35 cellular contexts compared by ENCODE assay signal in genomic region chr5:175863316-175863715, GRCh38. TPM values are rescaled to one million over a fixed set of nuclear protein-coding genes. Genes with fewer than 3 reads are reported as not detected.
"Had no signal": no experiment of that assay in that cellular context is flagged by ENCODE, and none has a peak within 500 bp of the region (broad histone marks: within the 10 kb centered on the region; RNA-seq: fewer than 3 reads in every experiment).

No MANE protein-coding gene starts in this region.

- H3K4me1 ChIP-seq: adrenal gland, body of pancreas, esophagus muscularis mucosa, foreskin keratinocyte, gastrocnemius medialis, heart left ventricle had no signal

- H3K4me3 ChIP-seq: adrenal gland, body of pancreas, esophagus muscularis mucosa, gastrocnemius medialis, heart left ventricle had no signal

- DNase-seq: activated CD4-positive, alpha-beta memory T cell treated with anti-CD3 and anti-CD28 coated beads for 36 hours; activated CD4-positive, alpha-beta T cell treated with anti-CD3 and anti-CD28 coated beads for 36 hours; activated CD4-positive, alpha-beta T cell treated with anti-CD3 and anti-CD28 coated beads, Interleukin-2, amount 10 ng/mL, durations not matched to agents 24 days and 14 days; activated CD4-positive, CD25-positive, alpha-beta regulatory T cell; activated CD4-positive, CD25-positive, alpha-beta regulatory T cell treated with anti-CD3 and anti-CD28 coated beads, Interleukin-2, amount 50 U/mL, for 72 hours; activated CD8-positive, alpha-beta memory T cell treated with anti-CD3 and anti-CD28 coated beads, Interleukin-2, amount 10 ng/mL, durations not matched to agents 7 days and 5 days; activated CD8-positive, alpha-beta memory T cell treated with anti-CD3 and anti-CD28 coated beads, Interleukin-2, amount 50 U/mL, for 4 hours; activated CD8-positive, alpha-beta T cell treated with anti-CD3 and anti-CD28 coated beads, Interleukin-2, amount 10 ng/mL, durations not matched to agents 7 days and 5 days; activated effector memory CD4-positive, alpha-beta T cell treated with anti-CD3 and anti-CD28 coated beads, Interleukin-2, amount 50 U/mL, for 16 hours; activated naive CD4-positive, alpha-beta T cell treated with anti-CD3 and anti-CD28 coated beads for 36 hours; activated naive CD8-positive, alpha-beta T cell treated with anti-CD3 and anti-CD28 coated beads for 36 hours; activated naive CD8-positive, alpha-beta T cell treated with anti-CD3 and anti-CD28 coated beads, Interleukin-2, amount 50 U/mL, for 24 hours; activated T-cell treated with anti-CD3 and anti-CD28 coated beads, Interleukin-2, amount 50 U/mL, for 1 hour; activated T-cell treated with anti-CD3 and anti-CD28 coated beads, Interleukin-2, amount 50 U/mL, for 48 hours; adrenal gland; amygdala; aorta; body of pancreas; caudate nucleus; cortex of kidney; dermis blood vessel endothelial cell; effector CD4-positive, alpha-beta T cell; effector memory CD8-positive, alpha-beta T cell; erythroblast; foreskin keratinocyte; gastrocnemius medialis; glutamatergic neuron; T1000 had no signal

- H3K36me3 ChIP-seq: adrenal gland, esophagus muscularis mucosa, gastrocnemius medialis, heart left ventricle had no signal

- FAIRE-seq: colon had no signal

- H3K27me3 ChIP-seq: adrenal gland, foreskin keratinocyte, gastrocnemius medialis had no signal

- ATAC-seq: activated CD4-positive, alpha-beta T cell treated with anti-CD3 and anti-CD28 coated beads for 36 hours; activated CD8-positive, alpha-beta memory T cell treated with anti-CD3 and anti-CD28 coated beads, Interleukin-2, amount 10 ng/mL, durations not matched to agents 7 days and 5 days; activated CD8-positive, alpha-beta T cell treated with anti-CD3 and anti-CD28 coated beads, Interleukin-2, amount 10 ng/mL, durations not matched to agents 7 days and 5 days; activated naive CD8-positive, alpha-beta T cell treated with anti-CD3 and anti-CD28 coated beads, Interleukin-2, amount 50 U/mL, for 24 hours; body of pancreas; effector memory CD8-positive, alpha-beta T cell; foreskin keratinocyte; gastrocnemius medialis; heart left ventricle had no signal

- H3K27ac ChIP-seq: adrenal gland, body of pancreas, esophagus muscularis mucosa, foreskin keratinocyte, gastrocnemius medialis, heart left ventricle had no signal

- H3K9me3 ChIP-seq: adrenal gland, body of pancreas, esophagus muscularis mucosa, gastrocnemius medialis, heart left ventricle had no signal

RNA-seq across cellular contexts. Expression of gene CPLX2, which starts 8.1 kb away (rescaled TPM):
- total RNA-seq: activated CD4-positive, alpha-beta memory T cell treated with anti-CD3 and anti-CD28 coated beads for 36 hours; activated CD4-positive, alpha-beta T cell treated with anti-CD3 and anti-CD28 coated beads for 36 hours; activated CD4-positive, alpha-beta T cell treated with anti-CD3 and anti-CD28 coated beads, Interleukin-2, amount 10 ng/mL, durations not matched to agents 24 days and 14 days; activated CD8-positive, alpha-beta memory T cell treated with anti-CD3 and anti-CD28 coated beads for 36 hours; activated CD8-positive, alpha-beta memory T cell treated with anti-CD3 and anti-CD28 coated beads, Interleukin-2, amount 10 ng/mL, durations not matched to agents 7 days and 5 days; activated CD8-positive, alpha-beta T cell treated with anti-CD3 and anti-CD28 coated beads, Interleukin-2, amount 10 ng/mL, durations not matched to agents 7 days and 5 days; activated naive CD4-positive, alpha-beta T cell treated with anti-CD3 and anti-CD28 coated beads for 36 hours; activated naive CD8-positive, alpha-beta T cell treated with anti-CD3 and anti-CD28 coated beads for 36 hours; activated T-helper 1 cell treated with anti-CD3 and anti-CD28 coated beads, Interleukin-12 subunit alpha, Interleukin-12 subunit beta, Interleukin-2, Interleukin-4 antibody, amounts not matched to agents 30 ng/mL and 10 ng/mL and 1 ng/mL, durations not matched to agents 14 hours and 24 hours and 36 hours; activated T-helper 2 cell treated with anti-CD3 and anti-CD28 coated beads, Interferon-gamma antibody, Interleukin-2, Interleukin-4, amounts not matched to agents 10 μg/mL and 5 μg/mL and 100 μg/mL, durations not matched to agents 14 hours and 24 hours and 36 hours; aorta; chondrocyte; dermis blood vessel endothelial cell; foreskin keratinocyte; gastrocnemius medialis; heart left ventricle had no signal
- polyA plus RNA-seq: aorta, foreskin keratinocyte, heart left ventricle had no signal
